Comparison of ENCODE assay signal across 2 cellular contexts in the genomic region with DNA sequence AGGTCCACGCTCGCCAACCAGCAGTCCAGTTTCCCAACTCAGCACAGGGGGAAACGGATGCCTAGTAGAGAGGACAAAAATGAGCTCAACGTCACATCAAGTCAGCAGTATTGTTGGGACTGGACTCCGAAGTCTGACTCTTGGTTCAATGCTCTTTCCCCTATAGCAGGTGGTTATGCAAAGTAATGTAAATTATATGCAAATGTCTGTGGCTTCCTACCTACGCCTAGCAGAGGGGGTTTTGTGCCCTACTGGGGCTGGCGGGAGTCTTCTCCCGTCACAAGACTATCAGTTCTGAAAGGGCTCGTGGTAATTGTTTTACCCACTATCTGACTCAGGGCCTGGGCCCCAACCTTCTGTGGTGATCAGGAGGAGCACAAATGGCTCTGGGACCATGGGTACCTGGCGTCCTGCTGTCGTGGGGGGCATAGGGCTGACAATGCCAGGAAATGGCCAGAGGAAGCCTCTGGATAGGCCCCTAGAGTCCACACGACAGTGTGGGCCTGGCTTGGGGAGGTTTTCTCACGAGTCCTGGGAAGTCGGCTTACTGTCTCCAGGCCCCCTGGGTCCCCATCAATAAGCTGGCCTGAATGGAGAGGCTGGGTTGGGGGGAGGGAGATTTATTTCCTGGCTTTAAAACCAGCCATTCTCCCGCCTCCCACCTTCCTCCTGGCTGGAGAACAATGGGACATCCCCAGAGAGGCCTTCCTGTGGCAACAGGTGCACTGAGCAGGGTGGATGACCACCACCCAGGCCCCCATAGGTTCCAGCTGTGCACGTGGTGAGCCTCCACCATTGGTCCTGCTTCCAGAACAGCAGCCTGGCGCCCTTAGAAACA.
TF ChIP-seq lines count a peak whose summit lies in the region.

No MANE protein-coding gene starts in this region.

TF ChIP-seq in SK-N-SH, 30 proteins besides CTCF, POLR2A, EP300 and RAD21:
- TF ChIP-seq REST (IDR thresholded peaks at IDR 0.05; ENCODE audit: low read depth, low read length) (no peak), MXI1 (IDR thresholded peaks at IDR 0.05; ENCODE audit: low read depth, low read length) (no peak), POLR2AphosphoS5 (IDR thresholded peaks at IDR 0.05; ENCODE audit: low read depth, low read length) (no peak), YY1 (IDR thresholded peaks at IDR 0.05; ENCODE audit: low read depth) (no peak), FOXJ3 (CRISPR knock-in tag; IDR thresholded peaks at IDR 0.05) (no peak), SIN3A (IDR thresholded peaks at IDR 0.05; ENCODE audit: borderline replicate concordance, low read depth, low read length) (no peak), FOXM1 (IDR thresholded peaks at IDR 0.05; ENCODE audit: low read depth) (no peak), ZBTB33 (IDR thresholded peaks at IDR 0.05; ENCODE audit: borderline replicate concordance, low read depth) (no peak), TEAD4 (IDR thresholded peaks at IDR 0.05; ENCODE audit: borderline replicate concordance, insufficient read depth) (no peak), TAF1 (IDR thresholded peaks at IDR 0.05; ENCODE audit: borderline replicate concordance, low read depth, low read length) (no peak), EZH2phosphoT487 (IDR thresholded peaks at IDR 0.05; ENCODE audit: borderline replicate concordance, low read depth) (no peak)
- TF ChIP-seq, protein P1, sequence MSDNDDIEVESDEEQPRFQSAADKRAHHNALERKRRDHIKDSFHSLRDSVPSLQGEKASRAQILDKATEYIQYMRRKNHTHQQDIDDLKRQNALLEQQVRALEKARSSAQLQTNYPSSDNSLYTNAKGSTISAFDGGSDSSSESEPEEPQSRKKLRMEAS (IDR thresholded peaks at IDR 0.05; ENCODE audit: low read depth): no peak
- TF ChIP-seq, protein P2, sequence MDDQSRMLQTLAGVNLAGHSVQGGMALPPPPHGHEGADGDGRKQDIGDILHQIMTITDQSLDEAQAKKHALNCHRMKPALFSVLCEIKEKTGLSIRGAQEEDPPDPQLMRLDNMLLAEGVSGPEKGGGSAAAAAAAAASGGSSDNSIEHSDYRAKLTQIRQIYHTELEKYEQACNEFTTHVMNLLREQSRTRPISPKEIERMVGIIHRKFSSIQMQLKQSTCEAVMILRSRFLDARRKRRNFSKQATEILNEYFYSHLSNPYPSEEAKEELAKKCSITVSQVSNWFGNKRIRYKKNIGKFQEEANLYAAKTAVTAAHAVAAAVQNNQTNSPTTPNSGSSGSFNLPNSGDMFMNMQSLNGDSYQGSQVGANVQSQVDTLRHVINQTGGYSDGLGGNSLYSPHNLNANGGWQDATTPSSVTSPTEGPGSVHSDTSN (IDR thresholded peaks at IDR 0.05): no peak
- TF ChIP-seq, protein P3, sequence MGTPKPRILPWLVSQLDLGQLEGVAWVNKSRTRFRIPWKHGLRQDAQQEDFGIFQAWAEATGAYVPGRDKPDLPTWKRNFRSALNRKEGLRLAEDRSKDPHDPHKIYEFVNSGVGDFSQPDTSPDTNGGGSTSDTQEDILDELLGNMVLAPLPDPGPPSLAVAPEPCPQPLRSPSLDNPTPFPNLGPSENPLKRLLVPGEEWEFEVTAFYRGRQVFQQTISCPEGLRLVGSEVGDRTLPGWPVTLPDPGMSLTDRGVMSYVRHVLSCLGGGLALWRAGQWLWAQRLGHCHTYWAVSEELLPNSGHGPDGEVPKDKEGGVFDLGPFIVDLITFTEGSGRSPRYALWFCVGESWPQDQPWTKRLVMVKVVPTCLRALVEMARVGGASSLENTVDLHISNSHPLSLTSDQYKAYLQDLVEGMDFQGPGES (IDR thresholded peaks at IDR 0.05; ENCODE audit: low read depth, low read length): no peak
TF ChIP-seq in SK-N-SH: peak in this region for 0.

TF ChIP-seq in SK-N-SH treated with all-trans-retinoic acid at 6 μM for 48 hours, 23 proteins besides CTCF, POLR2A, EP300 and RAD21:
- TF ChIP-seq ZFP3 (CRISPR knock-in tag; IDR thresholded peaks at IDR 0.05) (no peak), ZNF8 (CRISPR knock-in tag; IDR thresholded peaks at IDR 0.05) (no peak), ARNTL (CRISPR knock-in tag; IDR thresholded peaks at IDR 0.05; ENCODE audit: borderline replicate concordance, low read depth) (no peak), OSR1 (CRISPR knock-in tag; IDR thresholded peaks at IDR 0.05) (no peak)
- TF ChIP-seq, protein P4, sequence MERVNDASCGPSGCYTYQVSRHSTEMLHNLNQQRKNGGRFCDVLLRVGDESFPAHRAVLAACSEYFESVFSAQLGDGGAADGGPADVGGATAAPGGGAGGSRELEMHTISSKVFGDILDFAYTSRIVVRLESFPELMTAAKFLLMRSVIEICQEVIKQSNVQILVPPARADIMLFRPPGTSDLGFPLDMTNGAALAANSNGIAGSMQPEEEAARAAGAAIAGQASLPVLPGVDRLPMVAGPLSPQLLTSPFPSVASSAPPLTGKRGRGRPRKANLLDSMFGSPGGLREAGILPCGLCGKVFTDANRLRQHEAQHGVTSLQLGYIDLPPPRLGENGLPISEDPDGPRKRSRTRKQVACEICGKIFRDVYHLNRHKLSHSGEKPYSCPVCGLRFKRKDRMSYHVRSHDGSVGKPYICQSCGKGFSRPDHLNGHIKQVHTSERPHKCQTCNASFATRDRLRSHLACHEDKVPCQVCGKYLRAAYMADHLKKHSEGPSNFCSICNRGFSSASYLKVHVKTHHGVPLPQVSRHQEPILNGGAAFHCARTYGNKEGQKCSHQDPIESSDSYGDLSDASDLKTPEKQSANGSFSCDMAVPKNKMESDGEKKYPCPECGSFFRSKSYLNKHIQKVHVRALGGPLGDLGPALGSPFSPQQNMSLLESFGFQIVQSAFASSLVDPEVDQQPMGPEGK (CRISPR knock-in tag; IDR thresholded peaks at IDR 0.05; ENCODE audit: borderline replicate concordance): no peak
- TF ChIP-seq, protein P5, sequence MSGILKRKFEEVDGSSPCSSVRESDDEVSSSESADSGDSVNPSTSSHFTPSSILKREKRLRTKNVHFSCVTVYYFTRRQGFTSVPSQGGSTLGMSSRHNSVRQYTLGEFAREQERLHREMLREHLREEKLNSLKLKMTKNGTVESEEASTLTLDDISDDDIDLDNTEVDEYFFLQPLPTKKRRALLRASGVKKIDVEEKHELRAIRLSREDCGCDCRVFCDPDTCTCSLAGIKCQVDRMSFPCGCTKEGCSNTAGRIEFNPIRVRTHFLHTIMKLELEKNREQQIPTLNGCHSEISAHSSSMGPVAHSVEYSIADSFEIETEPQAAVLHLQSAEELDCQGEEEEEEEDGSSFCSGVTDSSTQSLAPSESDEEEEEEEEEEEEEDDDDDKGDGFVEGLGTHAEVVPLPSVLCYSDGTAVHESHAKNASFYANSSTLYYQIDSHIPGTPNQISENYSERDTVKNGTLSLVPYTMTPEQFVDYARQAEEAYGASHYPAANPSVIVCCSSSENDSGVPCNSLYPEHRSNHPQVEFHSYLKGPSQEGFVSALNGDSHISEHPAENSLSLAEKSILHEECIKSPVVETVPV (CRISPR knock-in tag; IDR thresholded peaks at IDR 0.05): no peak
TF ChIP-seq in SK-N-SH treated with all-trans-retinoic acid at 6 μM for 48 hours: peak in this region for 0.
